19 cellular contexts compared by ENCODE assay signal in genomic region chr6:16102208-16102607, GRCh38. TPM values are rescaled to one million over a fixed set of nuclear protein-coding genes. Genes with fewer than 3 reads are reported as not detected.
A peak's percentile ranks its signal among the peaks of the same experiment; 100 is the strongest.
DNase-seq lines count a peak whose midpoint lies in the region; ATAC-seq and TF ChIP-seq lines count a peak whose summit lies in the region.
"Had no signal": no experiment of that assay in that cellular context is flagged by ENCODE, and none has a peak within 500 bp of the region (broad histone marks: within the 10 kb centered on the region; RNA-seq: fewer than 3 reads in every experiment).

No MANE protein-coding gene starts in this region.

- TF ChIP-seq CTCF in stomach (IDR thresholded peaks at IDR 0.05) (no peak), Peyer's patch (IDR thresholded peaks at IDR 0.05) (no peak)

- no peaks in the 10 kb centered on the region for H3K9me3 ChIP-seq in stomach
- no peaks in the 10 kb centered on the region for H3K9me3 ChIP-seq in Peyer's patch

- TF ChIP-seq EP300 in stomach (IDR thresholded peaks at IDR 0.05), result no peak

- H3K27me3 ChIP-seq in stomach, result no peaks in the 10 kb centered on the region
- no peaks in the 10 kb centered on the region for H3K27me3 ChIP-seq in Peyer's patch
- H3K27me3 ChIP-seq: BLaER1 treated with 17β-estradiol and CSF1 and Interleukin-3, amounts not matched to agents 10 nM and 100 nM had no signal

- intact Hi-C loops in stomach (cut with DNase I; ENCODE audit: low total_unique reads), result no loop called here

- ATAC-seq in HG02852 (IDR thresholded peaks at IDR 0.05; ENCODE audit: unreplicated experiment), result no peak
- ATAC-seq: CD8-positive, alpha-beta T cell; Panc1; Right ventricle myocardium inferior had no signal

- no peak overlapping the region for H3K4me3 ChIP-seq in stomach
- H3K4me3 ChIP-seq in Peyer's patch, result no peak overlapping the region
- H3K4me3 ChIP-seq: BLaER1 treated with 17β-estradiol and CSF1 and Interleukin-3, amounts not matched to agents 10 nM and 100 nM had no signal

- no peak for TF ChIP-seq POLR2A in stomach (IDR thresholded peaks at IDR 0.05)
- TF ChIP-seq POLR2A in Peyer's patch (IDR thresholded peaks at IDR 0.05), result no peak

- H3K36me3 ChIP-seq in stomach (no peaks in the 10 kb centered on the region), Peyer's patch (no peaks in the 10 kb centered on the region)
- H3K36me3 ChIP-seq: BLaER1 treated with 17β-estradiol and CSF1 and Interleukin-3, amounts not matched to agents 10 nM and 100 nM had no signal

- WGBS in stomach, 5 donors, result 21 to 54% (median 37%) methylated on average over 3 of the region's 3 CpGs

- DNase-seq in HuH-7.5 (ENCODE audit: low spot score), result peak; percentile 8
- peak; percentile 11 for DNase-seq in SHP77 treated with DMSO at 0.1 percent for 48 hours (lab: John Stamatoyannopoulos, UW)
- peak; percentile 35 for DNase-seq in myocyte (ENCODE audit: low read depth)
- peak; percentile 62 for DNase-seq in stomach
- no peak for DNase-seq in NCI-H2107 treated with DMSO at 0.1 percent for 48 hours (lab: John Stamatoyannopoulos, UW; ENCODE audit: unreplicated experiment)
- DNase-seq in Peyer's patch, result no peak
- DNase-seq: CD8-positive, alpha-beta T cell; DMS79; H9; NCI-H1092 treated with DMSO at 0.1 percent for 48 hours; NCI-H1694; NCI-H2227 treated with DMSO at 0.1 percent for 48 hours; NCI-H510A treated with DMSO at 0.1 percent for 48 hours; T-helper 1 cell had no signal

- H3K4me1 ChIP-seq in stomach, result peaks cover 2 to 43% (median 12%) of the 10 kb centered on the region in 4 donors
- H3K4me1 ChIP-seq in Peyer's patch, result no peaks in the 10 kb centered on the region

- peak overlapping the region in 1 of 5 donors; percentile 9 for H3K27ac ChIP-seq in stomach
- H3K27ac ChIP-seq in Peyer's patch, result no peak overlapping the region
- H3K27ac ChIP-seq: BLaER1 treated with 17β-estradiol and CSF1 and Interleukin-3, amounts not matched to agents 10 nM and 100 nM; HL-60 had no signal

RNA-seq across cellular contexts. Expression of gene MYLIP, which starts 26.7 kb away (rescaled TPM):
- total RNA-seq in myocyte (23.2 and 25.7 TPM in 2 replicates), stomach (10 to 100 TPM in 3 of 5 donors, 1 to 10 TPM in 2; 2.3 to 43.1 (median 21.4) TPM), Peyer's patch (10 to 100 TPM; 20.1 to 46.2 (median 24.7) TPM)
- polyA plus RNA-seq in myocyte (2012), result 3.9 TPM
- polyA plus RNA-seq in stomach, result 10 to 100 TPM in 2 of 3 donors, 1 to 10 TPM in 1; 9.9 to 16.0 (median 11.4) TPM

Comparison
In these comparisons a context has a peak if more than half of its experiments do, and no peak if none do; other contexts are left out.
1. DNase-seq: peak in HuH-7.5 (single experiment), SHP77 treated with DMSO at 0.1 percent for 48 hours (single experiment), myocyte (single experiment) and stomach (single experiment); none in NCI-H2107 treated with DMSO at 0.1 percent for 48 hours (single experiment) and Peyer's patch (0 of 3).